In the genomic region with DNA sequence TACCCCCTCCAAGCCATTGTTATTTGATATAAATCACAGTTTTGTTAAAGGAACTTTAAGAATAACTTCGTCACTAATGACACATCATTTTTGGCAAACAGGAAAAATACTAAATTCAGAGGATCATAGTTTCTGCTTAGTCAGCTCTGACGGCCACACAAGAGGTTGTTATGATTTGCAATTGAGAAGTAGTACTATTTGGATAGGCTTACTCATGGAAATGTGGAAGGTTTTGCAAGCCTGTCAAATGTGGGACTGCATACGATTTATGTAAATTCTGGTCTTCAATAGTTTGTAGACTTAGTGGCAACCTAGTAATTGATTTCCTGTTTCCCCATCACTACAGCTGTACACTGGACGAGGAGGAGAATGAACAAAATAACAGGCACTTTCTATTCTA, we compare ENCODE assay signal across 12 cellular contexts.
DNase-seq lines count a peak whose midpoint lies in the region; ATAC-seq, FAIRE-seq and TF ChIP-seq lines count a peak whose summit lies in the region.
"Had no signal": no experiment of that assay in that cellular context is flagged by ENCODE, and none has a peak within 500 bp of the region (broad histone marks: within the 10 kb centered on the region; RNA-seq: fewer than 3 reads in every experiment).

No MANE protein-coding gene starts in this region.

- no peak overlapping the region for H3K4me3 ChIP-seq in AG09309 (ENCODE audit: control insufficient read depth, low read depth, low read length)
- H3K4me3 ChIP-seq in bronchial epithelial cell (ENCODE audit: low read depth, low read length): no peak overlapping the region
- no peak overlapping the region for H3K4me3 ChIP-seq in right lobe of liver
- H3K4me3 ChIP-seq in esophagus squamous epithelium: no peak overlapping the region
- H3K4me3 ChIP-seq: testis had no signal

- DNase-seq in AG09309 (ENCODE audit: low read depth) (peak; percentile 80), M059J (ENCODE audit: low read depth) (peak; percentile 62), bronchial epithelial cell (ENCODE audit: low read depth) (peak; percentile 94), right lobe of liver (no peak), esophagus squamous epithelium (lab: John Stamatoyannopoulos, UW) (no peak), activated T-cell treated with anti-CD3 and anti-CD28 coated beads for 4 hours (no peak)
- DNase-seq: effector CD4-positive, alpha-beta T cell; stimulated activated CD4-positive, alpha-beta T cell treated with anti-CD3 and anti-CD28 coated beads, Interleukin-1b, Interleukin-23, amount 100 ng/mL, for 48 hours; SW 1271; testis had no signal

- no peak for TF ChIP-seq CTCF in AG09309 (IDR thresholded peaks at IDR 0.05; ENCODE audit: control insufficient read depth, insufficient read depth, low read depth, low read length, missing control alignments)
- TF ChIP-seq CTCF in bronchial epithelial cell (IDR thresholded peaks at IDR 0.05; ENCODE audit: insufficient read depth, low read length, severe bottlenecking): no peak
- TF ChIP-seq CTCF in right lobe of liver (IDR thresholded peaks at IDR 0.05): no peak
- no peak for TF ChIP-seq CTCF in esophagus squamous epithelium (IDR thresholded peaks at IDR 0.05)

- H3K36me3 ChIP-seq in bronchial epithelial cell (ENCODE audit: control insufficient read depth, insufficient read depth, low read length) (peaks cover 4% of the 10 kb centered on the region), right lobe of liver (peaks cover 0 to 32% (median 3%) of the 10 kb centered on the region in 4 donors), esophagus squamous epithelium (peaks cover 0 to 92% (median 0%) of the 10 kb centered on the region in 3 donors)

- H3K9me3 ChIP-seq in right lobe of liver: no peaks in the 10 kb centered on the region
- no peaks in the 10 kb centered on the region for H3K9me3 ChIP-seq in esophagus squamous epithelium
- H3K9me3 ChIP-seq: testis had no signal

- intact Hi-C loops in right lobe of liver (cut with DNase I): no loop called here
- intact Hi-C loops in esophagus squamous epithelium (cut with DNase I): no loop called here

- H3K27ac ChIP-seq in right lobe of liver (no peak overlapping the region), esophagus squamous epithelium (no peak overlapping the region)
- H3K27ac ChIP-seq: testis had no signal

- no peak for TF ChIP-seq POLR2A in right lobe of liver (IDR thresholded peaks at IDR 0.05)
- TF ChIP-seq POLR2A in esophagus squamous epithelium (IDR thresholded peaks at IDR 0.05): no peak

- H3K27me3 ChIP-seq in bronchial epithelial cell (ENCODE audit: control insufficient read depth, insufficient read depth, low read length) (no peaks in the 10 kb centered on the region), right lobe of liver (no peaks in the 10 kb centered on the region), esophagus squamous epithelium (no peaks in the 10 kb centered on the region)
- H3K27me3 ChIP-seq: testis had no signal

- 27% methylated on average over 4 of the region's 4 CpGs for WGBS in right lobe of liver (ENCODE audit: insufficient coverage, low coverage, low lambda C conversion rate, missing lambda C conversion rate)
- WGBS in esophagus squamous epithelium, 2 donors: 23 to 24% methylated on average over 4 of the region's 4 CpGs

- FAIRE-seq in bronchial epithelial cell (lab: Jason Lieb, UNC): no peak

- ATAC-seq in right lobe of liver: peak in 3 of 4 donors; percentile 5 to 71 (median 54)
- ATAC-seq in GM21723 (IDR thresholded peaks at IDR 0.05; ENCODE audit: unreplicated experiment): no peak
- ATAC-seq in HG03520 (IDR thresholded peaks at IDR 0.05; ENCODE audit: unreplicated experiment): no peak

- H3K4me1 ChIP-seq in right lobe of liver (peaks cover 0 to 3% (median 0%) of the 10 kb centered on the region in 4 donors), esophagus squamous epithelium (peaks cover 0 to 7% (median 0%) of the 10 kb centered on the region in 3 donors)
- H3K4me1 ChIP-seq: testis had no signal

Comparison
In these comparisons a context has a peak if more than half of its experiments do, and no peak if none do; other contexts are left out.
1. DNase-seq: peak in AG09309 (single experiment), M059J (single experiment) and bronchial epithelial cell (single experiment); none in right lobe of liver (0 of 3), esophagus squamous epithelium (single experiment) and activated T-cell treated with anti-CD3 and anti-CD28 coated beads for 4 hours (single experiment).
2. ATAC-seq: peak in right lobe of liver (3 of 4); none in GM21723 (single experiment) and HG03520 (single experiment).